ENCODE assay signal across 33 cellular contexts in genomic region chr17:60565233-60565632, GRCh38. TPM values are rescaled to one million over a fixed set of nuclear protein-coding genes. Genes with fewer than 3 reads are reported as not detected.
DNase-seq lines count a peak whose midpoint lies in the region; ATAC-seq, FAIRE-seq and TF ChIP-seq lines count a peak whose summit lies in the region.
"Had no signal": no experiment of that assay in that cellular context is flagged by ENCODE, and none has a peak within 500 bp of the region (broad histone marks: within the 10 kb centered on the region; RNA-seq: fewer than 3 reads in every experiment).

No MANE protein-coding gene starts in this region.

- H3K4ac ChIP-seq in mesenchymal stem cell (ENCODE audit: low read depth in 1 of 2, low read length in 2 of 2) (no peak overlapping the region), trophoblast cell (ENCODE audit: low read depth, low read length) (no peak overlapping the region)

- DNase-seq in GM12878 (ENCODE audit: low read depth, low spot score) (no peak), mesenchymal stem cell (no peak), trophoblast cell (no peak), upper lobe of left lung (no peak), NCI-H146 treated with DMSO at 0.1 percent for 48 hours (lab: John Stamatoyannopoulos, UW; ENCODE audit: unreplicated experiment) (no peak)
- DNase-seq: 8988T; ACHN; AML-193; BE2C; C1 segment of cervical spinal cord; Caco-2; Calu3; CD4-positive, alpha-beta memory T cell; CD4-positive, alpha-beta T cell; CD4-positive, CD25-positive, alpha-beta regulatory T cell; CD8-positive, alpha-beta memory T cell; CD8-positive, alpha-beta T cell; COR-L47; DMS 273 treated with DMSO at 0.1 percent for 48 hours; DMS153; DMS53; DMS79; DMS79 treated with DMSO at 0.1 percent for 48 hours; DND-41; EL had no signal

- no peaks in the 10 kb centered on the region for H3K36me3 ChIP-seq in GM12878 (ENCODE audit: control insufficient read depth in 2 of 2, insufficient read depth in 2 of 2, low read length in 1 of 2)
- no peaks in the 10 kb centered on the region for H3K36me3 ChIP-seq in mesenchymal stem cell (ENCODE audit: control insufficient read depth in 1 of 2, insufficient read depth in 2 of 2, low read depth in 1 of 2, low read length in 2 of 2)
- no peaks in the 10 kb centered on the region for H3K36me3 ChIP-seq in trophoblast cell (ENCODE audit: control insufficient read depth in 1 of 2, insufficient read depth in 2 of 2, low read length in 2 of 2)
- H3K36me3 ChIP-seq in upper lobe of left lung: no peaks in the 10 kb centered on the region
- no peaks in the 10 kb centered on the region for H3K36me3 ChIP-seq in gastroesophageal sphincter
- H3K36me3 ChIP-seq: BE2C; BLaER1; BLaER1 treated with 17β-estradiol and CSF1 and Interleukin-3, amounts not matched to agents 10 nM and 100 nM had no signal

- no peak for FAIRE-seq in GM12878 (lab: Jason Lieb, UNC)
- FAIRE-seq: A204.1, A549, D721Med had no signal

- H2AK5ac ChIP-seq in mesenchymal stem cell (ENCODE audit: low read length, severe bottlenecking) (peak overlapping the region; percentile 84), trophoblast cell (ENCODE audit: low read length) (peak overlapping the region; percentile 24)

- ATAC-seq in GM12878 (no peak), upper lobe of left lung (ENCODE audit: low FRiP score in 2 of 2) (no peak), gastroesophageal sphincter (no peak)
- ATAC-seq: A549; CD8-positive, alpha-beta T cell had no signal

- no peak overlapping the region for H3K4me3 ChIP-seq in GM12878
- H3K4me3 ChIP-seq in mesenchymal stem cell (ENCODE audit: insufficient read depth in 1 of 2, low read depth in 1 of 2, low read length in 2 of 2): no peak overlapping the region
- H3K4me3 ChIP-seq in trophoblast cell (ENCODE audit: low read depth, low read length): no peak overlapping the region
- no peak overlapping the region for H3K4me3 ChIP-seq in upper lobe of left lung
- H3K4me3 ChIP-seq in gastroesophageal sphincter: no peak overlapping the region
- H3K4me3 ChIP-seq: A549; BLaER1; BLaER1 treated with 17β-estradiol and CSF1 and Interleukin-3, amounts not matched to agents 10 nM and 100 nM had no signal

- no peak for TF ChIP-seq EP300 in GM12878 (IDR thresholded peaks at IDR 0.05; ENCODE audit: borderline replicate concordance in 1 of 2, control insufficient read depth in 1 of 2, low read depth in 2 of 2, low read length in 2 of 2)
- TF ChIP-seq EP300 in upper lobe of left lung (IDR thresholded peaks at IDR 0.05): no peak
- TF ChIP-seq EP300 in gastroesophageal sphincter (IDR thresholded peaks at IDR 0.05): no peak

- H2AFZ ChIP-seq in GM12878 (ENCODE audit: control insufficient read depth, low read depth, low read length) (no peak overlapping the region), mesenchymal stem cell (ENCODE audit: low read depth, low read length) (no peak overlapping the region), trophoblast cell (ENCODE audit: insufficient read depth, low read length, poor library complexity) (no peak overlapping the region)

- H2BK5ac ChIP-seq in mesenchymal stem cell (ENCODE audit: low read depth, low read length, poor library complexity, severe bottlenecking) (no peak overlapping the region), trophoblast cell (ENCODE audit: low read depth, low read length, poor library complexity) (no peak overlapping the region)

- RAD21 ChIA-PET in GM12878 (lab: Charles Lee; ENCODE audit: unreplicated experiment): no interaction called here

- in situ Hi-C loops in GM12878 (cut with MboI): no loop called here

- H3K27me3 ChIP-seq in GM12878 (replicated peaks in 1 of 2; ENCODE audit: control insufficient read depth in 2 of 2, insufficient read depth in 2 of 2, low read length in 1 of 2): no peaks in the 10 kb centered on the region
- H3K27me3 ChIP-seq in mesenchymal stem cell (ENCODE audit: control insufficient read depth in 1 of 2, insufficient read depth in 1 of 2, low read length in 2 of 2): no peaks in the 10 kb centered on the region
- H3K27me3 ChIP-seq in trophoblast cell (ENCODE audit: insufficient read depth, low read length): no peaks in the 10 kb centered on the region
- H3K27me3 ChIP-seq in upper lobe of left lung: no peaks in the 10 kb centered on the region
- no peaks in the 10 kb centered on the region for H3K27me3 ChIP-seq in gastroesophageal sphincter
- H3K27me3 ChIP-seq: BE2C; BLaER1; BLaER1 treated with 17β-estradiol and CSF1 and Interleukin-3, amounts not matched to agents 10 nM and 100 nM had no signal

- H3K23ac ChIP-seq in mesenchymal stem cell (ENCODE audit: low read length in 2 of 2): no peak overlapping the region
- no peak overlapping the region for H3K23ac ChIP-seq in trophoblast cell (ENCODE audit: low read length)

- H3K79me2 ChIP-seq in GM12878 (ENCODE audit: control insufficient read depth, insufficient read depth, low read length) (no peaks in the 10 kb centered on the region), trophoblast cell (ENCODE audit: control insufficient read depth, insufficient read depth, low read length, poor library complexity) (peaks cover 4% of the 10 kb centered on the region)

- H3K4me1 ChIP-seq in GM12878 (ENCODE audit: control insufficient read depth, insufficient read depth, low read length) (no peaks in the 10 kb centered on the region), mesenchymal stem cell (ENCODE audit: control insufficient read depth, insufficient read depth, low read depth, low read length) (peaks cover 4% of the 10 kb centered on the region), trophoblast cell (ENCODE audit: control insufficient read depth in 1 of 2, insufficient read depth in 2 of 2, low read length in 2 of 2) (peaks cover 0 to 2% of the 10 kb centered on the region in 2 experiments), upper lobe of left lung (peaks cover 0 to 8% (median 3%) of the 10 kb centered on the region in 4 donors), gastroesophageal sphincter (peaks cover 0 to 8% (median 0%) of the 10 kb centered on the region in 3 donors)
- H3K4me1 ChIP-seq: BLaER1, Caco-2 had no signal

- H2BK12ac ChIP-seq in mesenchymal stem cell (ENCODE audit: low read length in 2 of 2): no peak overlapping the region
- H2BK12ac ChIP-seq in trophoblast cell (ENCODE audit: low read length): no peak overlapping the region

- SMC1A ChIA-PET in GM12878 (lab: Charles Lee; ENCODE audit: uncharacterized antibody, unreplicated experiment): interaction anchor here (1.1 kb wide), 2 partner anchors 12 to 73 kb away, joined by 3 to 4 read pairs; no protein-coding TSS in a partner anchor

- no peak overlapping the region for H2BK15ac ChIP-seq in mesenchymal stem cell (ENCODE audit: low read depth, poor library complexity, severe bottlenecking)

- H4K12ac ChIP-seq in trophoblast cell (ENCODE audit: low read depth, low read length): no peak overlapping the region

- H3K79me1 ChIP-seq in mesenchymal stem cell (replicated peaks; ENCODE audit: low read length, poor library complexity, severe bottlenecking): no peaks in the 10 kb centered on the region
- H3K79me1 ChIP-seq in trophoblast cell (ENCODE audit: low read length): peaks cover 9% of the 10 kb centered on the region

- intact Hi-C loops in GM12878 (cut with micrococcal nuclease; ENCODE audit: unreplicated experiment): loop anchor here (5.0 kb wide), 1 partner anchor 143 kb away; the partner anchor contains the start of gene CHCT1

- no peak for TF ChIP-seq RAD21 in GM12878 (IDR thresholded peaks at IDR 0.05; ENCODE audit: insufficient read depth, low read depth, low read length)

- H4K20me1 ChIP-seq in GM12878 (ENCODE audit: control insufficient read depth, insufficient read depth): no peaks in the 10 kb centered on the region
- H4K20me1 ChIP-seq: BLaER1; BLaER1 treated with 17β-estradiol and CSF1 and Interleukin-3, amounts not matched to agents 10 nM and 100 nM had no signal

- POLR2A ChIA-PET in GM12878 (lab: Charles Lee): interaction anchor here (0.7 kb wide), 1 partner anchor 12 kb away, joined by 5 read pairs; no protein-coding TSS in a partner anchor

- H3K9me3 ChIP-seq in GM12878 (replicated peaks; ENCODE audit: control insufficient read depth, insufficient read depth, low read length) (no peaks in the 10 kb centered on the region), mesenchymal stem cell (ENCODE audit: control insufficient read depth, low read length) (no peaks in the 10 kb centered on the region), trophoblast cell (ENCODE audit: insufficient read depth, low read depth, low read length) (peaks cover 2% of the 10 kb centered on the region), upper lobe of left lung (no peaks in the 10 kb centered on the region), gastroesophageal sphincter (no peaks in the 10 kb centered on the region)
- H3K9me3 ChIP-seq: A549; BE2C; BLaER1; BLaER1 treated with 17β-estradiol and CSF1 and Interleukin-3, amounts not matched to agents 10 nM and 100 nM had no signal

- H4K91ac ChIP-seq in mesenchymal stem cell (ENCODE audit: low read length) (no peak overlapping the region), trophoblast cell (ENCODE audit: low read depth, low read length) (no peak overlapping the region)

- no peak overlapping the region for H3K14ac ChIP-seq in mesenchymal stem cell (ENCODE audit: low read length in 2 of 2)
- H3K14ac ChIP-seq in trophoblast cell (ENCODE audit: low read length): no peak overlapping the region

- H2BK120ac ChIP-seq in mesenchymal stem cell (ENCODE audit: low read depth, low read length): no peak overlapping the region
- H2BK120ac ChIP-seq in trophoblast cell (ENCODE audit: insufficient read depth, low read length, poor library complexity): peak overlapping the region; percentile 74

- CTCF ChIA-PET in GM12878 (lab: Yijun Ruan, JAX): interaction anchor here (1.3 kb wide), 1 partner anchor 73 kb away, joined by 5 read pairs; no protein-coding TSS in a partner anchor

- WGBS in GM12878 (ENCODE audit: insufficient coverage, insufficient replicate concordance, low lambda C conversion rate, missing lambda C conversion rate): 60% methylated on average over 6 of the region's 6 CpGs
- 95% methylated on average over 6 of the region's 6 CpGs for WGBS in mesenchymal stem cell
- WGBS in trophoblast cell (ENCODE audit: extremely low coverage, insufficient coverage, insufficient read length): no CpG with 5 or more reads among the region's 6 CpGs
- 95 to 98% methylated on average over 6 of the region's 6 CpGs for WGBS in upper lobe of left lung, 2 donors
- WGBS in gastroesophageal sphincter (ENCODE audit: low coverage in 1 of 2), 2 donors: 88 to 89% methylated on average over 3 to 5 of the region's 6 CpGs

- H3K4me2 ChIP-seq in GM12878 (ENCODE audit: control insufficient read depth, insufficient read depth) (no peak overlapping the region), mesenchymal stem cell (ENCODE audit: low read length, poor library complexity, severe bottlenecking) (no peak overlapping the region), trophoblast cell (ENCODE audit: low read length) (no peak overlapping the region)
- H3K4me2 ChIP-seq: A549; BLaER1; BLaER1 treated with 17β-estradiol and CSF1 and Interleukin-3, amounts not matched to agents 10 nM and 100 nM had no signal

- BruUV-seq in GM12878 (replicated peaks; lab: Mats Ljungman, UMichigan): no TSS peak

- H3K27ac ChIP-seq in GM12878 (ENCODE audit: control insufficient read depth, insufficient read depth): no peak overlapping the region
- no peak overlapping the region for H3K27ac ChIP-seq in mesenchymal stem cell (ENCODE audit: low read length, poor library complexity, severe bottlenecking)
- H3K27ac ChIP-seq in trophoblast cell (ENCODE audit: low read depth, low read length): no peak overlapping the region
- no peak overlapping the region for H3K27ac ChIP-seq in upper lobe of left lung
- no peak overlapping the region for H3K27ac ChIP-seq in gastroesophageal sphincter
- H3K27ac ChIP-seq: 22Rv1; A549; BLaER1; BLaER1 treated with 17β-estradiol and CSF1 and Interleukin-3, amounts not matched to agents 10 nM and 100 nM; C4-2B had no signal

- H3K18ac ChIP-seq in mesenchymal stem cell (ENCODE audit: low read depth in 1 of 2, low read length in 2 of 2) (no peak overlapping the region), trophoblast cell (ENCODE audit: low read length) (peak overlapping the region; percentile 7)

- no peak overlapping the region for H4K8ac ChIP-seq in mesenchymal stem cell (ENCODE audit: low read length)
- peak overlapping the region; percentile 13 for H4K8ac ChIP-seq in trophoblast cell (ENCODE audit: low read depth, low read length)

- TF ChIP-seq POLR2A in GM12878 (IDR thresholded peaks at IDR 0.05; ENCODE audit: low read depth, low read length) (no peak), upper lobe of left lung (IDR thresholded peaks at IDR 0.05) (no peak), gastroesophageal sphincter (IDR thresholded peaks at IDR 0.05) (no peak)

- TF ChIP-seq CTCF in GM12878 (IDR thresholded peaks at IDR 0.05 in 2 of 3, conservative IDR thresholded peaks at IDR 0.05 in 1 of 3; ENCODE audit: control insufficient read depth in 2 of 3, extremely low read depth in 1 of 3, insufficient read depth in 1 of 3, low read depth in 3 of 3, low read length in 3 of 3): no peak
- TF ChIP-seq CTCF in upper lobe of left lung (IDR thresholded peaks at IDR 0.05): no peak
- no peak for TF ChIP-seq CTCF in gastroesophageal sphincter (IDR thresholded peaks at IDR 0.05)

- H3K9ac ChIP-seq in GM12878 (ENCODE audit: control insufficient read depth, insufficient read depth, low read length): no peak overlapping the region
- no peak overlapping the region for H3K9ac ChIP-seq in mesenchymal stem cell (ENCODE audit: low read length)
- H3K9ac ChIP-seq in trophoblast cell (ENCODE audit: low read length): no peak overlapping the region
- H3K9ac ChIP-seq: BLaER1; BLaER1 treated with 17β-estradiol and CSF1 and Interleukin-3, amounts not matched to agents 10 nM and 100 nM had no signal

RNA-seq across cellular contexts. Expression of gene PPM1D, which starts 34.8 kb away (rescaled TPM):
- total RNA-seq in GM12878 (2013; cell fraction: nucleolus; rRNA removed): 13.2 and 14.1 TPM in 2 replicates
- 7.2 and 9.0 TPM in 2 replicates for total RNA-seq in GM12878 (2014; rRNA removed)
- total RNA-seq in GM12878 (2014; rRNA removed; fragmentation: Illumina TruSeq; extraction: Trizol): 12.3 and 12.8 TPM in 2 replicates
- 15.9 and 16.9 TPM in 2 replicates for total RNA-seq in GM12878 (2021)
- polyA plus RNA-seq in GM12878 (2011; ENCODE audit: low read depth): 4.2 TPM
- 9.2 and 9.3 TPM in 2 replicates for polyA plus RNA-seq in GM12878 (2011; rRNA removed)
- 6.8 and 6.9 TPM in 2 replicates for polyA plus RNA-seq in GM12878 (2011; cell fraction: cytosol; rRNA removed)
- 5.9 and 7.8 TPM in 2 replicates for polyA plus RNA-seq in GM12878 (2011; cell fraction: nucleus; rRNA removed)
- polyA plus RNA-seq in GM12878 (2012): 6.1 TPM in 2 replicates
- 12.3 and 18.1 TPM in 2 replicates for polyA plus RNA-seq in GM12878 (2014; fragmentation: Illumina TruSeq; extraction: Trizol)
- polyA plus RNA-seq in GM12878 (2014; fragmentation: Nextera tagmentation; extraction: Ambion mirVana): 1 to 10 TPM; 1.9 to 3.5 TPM
- 7.9 and 10.6 TPM in 2 replicates for polyA plus RNA-seq in GM12878 (2014; rRNA removed)
- polyA plus RNA-seq in GM12878 (2016; fragmentation: Nextera tagmentation; extraction: Ambion mirVana): 10 to 100 TPM; 17.5 to 20.8 TPM
- 11.6 and 13.4 TPM in 2 replicates for polyA minus RNA-seq in GM12878 (2011; rRNA and poly(A)+ RNA removed)
- 3.4 and 6.0 TPM in 2 replicates for polyA minus RNA-seq in GM12878 (2011; cell fraction: cytosol; rRNA and poly(A)+ RNA removed)
- 7.0 and 13.2 TPM in 2 replicates for polyA minus RNA-seq in GM12878 (2011; cell fraction: nucleus; rRNA and poly(A)+ RNA removed)
- 10.7 TPM for polyA plus RNA-seq in mesenchymal stem cell (2013, experiment 1 of 2)
- polyA plus RNA-seq in mesenchymal stem cell (2013, experiment 2 of 2): 10.7 TPM
- polyA plus RNA-seq in trophoblast cell (2013): 40.5 and 43.3 TPM in 2 replicates
- 10 to 100 TPM; 14.4 to 25.9 (median 19.8) TPM for total RNA-seq in upper lobe of left lung
- 10 to 100 TPM; 10.1 to 17.3 (median 12.3) TPM for total RNA-seq in gastroesophageal sphincter

RNA-seq across cellular contexts. Expression of gene APPBP2, which starts 39.2 kb away (rescaled TPM):
- total RNA-seq in GM12878 (2013; cell fraction: nucleolus; rRNA removed): 30.8 and 50.6 TPM in 2 replicates
- total RNA-seq in GM12878 (2014; rRNA removed) (12.1 and 16.2 TPM in 2 replicates), GM12878 (2014; rRNA removed; fragmentation: Illumina TruSeq; extraction: Trizol) (14.1 and 14.5 TPM in 2 replicates), GM12878 (2021) (22.5 and 25.3 TPM in 2 replicates), upper lobe of left lung (10 to 100 TPM; 17.4 to 42.9 (median 28.7) TPM), gastroesophageal sphincter (10 to 100 TPM; 30.0 to 39.2 (median 34.4) TPM)
- 4.2 TPM for polyA plus RNA-seq in GM12878 (2011; ENCODE audit: low read depth)
- polyA plus RNA-seq in GM12878 (2011; rRNA removed) (21.2 and 30.9 TPM in 2 replicates), GM12878 (2014; fragmentation: Illumina TruSeq; extraction: Trizol) (11.4 and 14.1 TPM in 2 replicates), GM12878 (2014; fragmentation: Nextera tagmentation; extraction: Ambion mirVana) (1 to 10 TPM; 4.3 to 5.7 TPM), GM12878 (2014; rRNA removed) (7.3 and 8.4 TPM in 2 replicates), GM12878 (2016; fragmentation: Nextera tagmentation; extraction: Ambion mirVana) (10 to 100 TPM; 30.3 to 30.8 TPM)
- 4.6 and 6.2 TPM in 2 replicates for polyA plus RNA-seq in GM12878 (2011; cell fraction: cytosol; rRNA removed)
- 7.1 and 8.0 TPM in 2 replicates for polyA plus RNA-seq in GM12878 (2011; cell fraction: nucleus; rRNA removed)
- 6.8 and 11.3 TPM in 2 replicates for polyA plus RNA-seq in GM12878 (2012)
- 17.1 and 30.9 TPM in 2 replicates for polyA minus RNA-seq in GM12878 (2011; rRNA and poly(A)+ RNA removed)
- 9.7 and 12.0 TPM in 2 replicates for polyA minus RNA-seq in GM12878 (2011; cell fraction: cytosol; rRNA and poly(A)+ RNA removed)
- polyA minus RNA-seq in GM12878 (2011; cell fraction: nucleus; rRNA and poly(A)+ RNA removed): 6.3 and 11.2 TPM in 2 replicates
- 20.3 TPM for polyA plus RNA-seq in mesenchymal stem cell (2013, experiment 1 of 2)
- polyA plus RNA-seq in mesenchymal stem cell (2013, experiment 2 of 2): 20.8 TPM
- 42.0 and 42.7 TPM in 2 replicates for polyA plus RNA-seq in trophoblast cell (2013)
